In genomic region chr7:135558337-135558767, GRCh38 we compare ENCODE assay signal across 8 cellular contexts. TPM values are rescaled to one million over a fixed set of nuclear protein-coding genes. Genes with fewer than 3 reads are reported as not detected.
DNase-seq lines count a peak whose midpoint lies in the region; ATAC-seq and TF ChIP-seq lines count a peak whose summit lies in the region.

No MANE protein-coding gene starts in this region.

- DNase-seq in NB4 (ENCODE audit: low read depth) (peak; percentile 92), SKM-1 treated with dmso at 0.1 percent for 144 hours (lab: John Stamatoyannopoulos, UW; ENCODE audit: unreplicated experiment) (peak; percentile 78), left ventricle myocardium inferior (peak; percentile 34), aorta (peak in 1 of 2 donors; percentile 62)

- H3K27me3 ChIP-seq in left ventricle myocardium inferior (ENCODE audit: low read depth) (no peaks in the 10 kb centered on the region), rectal smooth muscle tissue (ENCODE audit: control insufficient read depth, insufficient read depth, low read length) (no peaks in the 10 kb centered on the region), aorta (ENCODE audit: control insufficient read depth in 1 of 2, insufficient read depth in 2 of 2, low read length in 1 of 2) (no peaks in the 10 kb centered on the region)

- peak overlapping the region; percentile 85 for H3K9ac ChIP-seq in rectal smooth muscle tissue (ENCODE audit: low read length)

- TF ChIP-seq CTCF in GM12875 (IDR thresholded peaks at IDR 0.05; ENCODE audit: borderline replicate concordance, insufficient read depth, low read depth, low read length), result peak; percentile 41; the same call in 1 of the 2 replicates
- TF ChIP-seq CTCF in NB4 (IDR thresholded peaks at IDR 0.05; ENCODE audit: low read depth, low read length), result peak; percentile 79
- TF ChIP-seq CTCF in left ventricle myocardium inferior (IDR thresholded peaks at IDR 0.05; ENCODE audit: borderline replicate concordance), result peak; percentile 65

- intact Hi-C loops in left ventricle myocardium inferior (cut with micrococcal nuclease) (loop anchor here (10.0 kb wide), 1 partner anchor 284 kb away; no protein-coding TSS in a partner anchor), aorta (cut with DNase I) (loop anchor here (1.0 to 5.0 kb wide), 3 partner anchors 46 to 277 kb away; partner anchors contain the start of gene CNOT4 (in 1 of the 2))

- H3K4me3 ChIP-seq in GM12875 (ENCODE audit: low read depth, low read length), result peak overlapping the region; percentile 90
- H3K4me3 ChIP-seq in NB4 (ENCODE audit: low read depth, low read length), result peak overlapping the region; percentile 90
- peak overlapping the region; percentile 88 for H3K4me3 ChIP-seq in left ventricle myocardium inferior
- H3K4me3 ChIP-seq in rectal smooth muscle tissue (ENCODE audit: low read length), result peak overlapping the region; percentile 97
- H3K4me3 ChIP-seq in aorta (ENCODE audit: low read length in 2 of 2), result peak overlapping the region; percentile 64 to 70

- ATAC-seq in HG02623 (IDR thresholded peaks at IDR 0.05; ENCODE audit: unreplicated experiment) (peak; percentile 54), aorta (ENCODE audit: low FRiP score) (peak; percentile 71)

- H3K4me1 ChIP-seq in left ventricle myocardium inferior, result peaks cover 32% of the 10 kb centered on the region
- H3K4me1 ChIP-seq in rectal smooth muscle tissue (ENCODE audit: control insufficient read depth, insufficient read depth, low read length), result peaks cover 4% of the 10 kb centered on the region
- H3K4me1 ChIP-seq in aorta (ENCODE audit: control insufficient read depth in 1 of 2, insufficient read depth in 2 of 2, low read length in 2 of 2), result no peaks in the 10 kb centered on the region

- WGBS in adipose tissue, 3 donors, result 0 to 1% (median 0%) methylated on average over 16 of the region's 16 CpGs
- 0% methylated on average over 16 of the region's 16 CpGs for WGBS in aorta, 2 donors

- no peak for TF ChIP-seq POLR2A in NB4 (IDR thresholded peaks at IDR 0.05; ENCODE audit: extremely low read depth, insufficient read length)

- H3K36me3 ChIP-seq in left ventricle myocardium inferior (no peaks in the 10 kb centered on the region), rectal smooth muscle tissue (ENCODE audit: control insufficient read depth, insufficient read depth, low read length) (no peaks in the 10 kb centered on the region), aorta (ENCODE audit: control insufficient read depth in 1 of 2, insufficient read depth in 2 of 2, low read length in 1 of 2) (no peaks in the 10 kb centered on the region)

- H3K27ac ChIP-seq in adipose tissue (ENCODE audit: low read depth, low read length) (peak overlapping the region; percentile 94), left ventricle myocardium inferior (replicated peaks) (peak overlapping the region; percentile 98), rectal smooth muscle tissue (ENCODE audit: low read depth, low read length) (peak overlapping the region; percentile 98), aorta (ENCODE audit: low read depth in 1 of 2, low read length in 2 of 2) (peak overlapping the region in 1 of 2 donors; percentile 98)

- H3K9me3 ChIP-seq in left ventricle myocardium inferior (replicated peaks) (no peaks in the 10 kb centered on the region), aorta (ENCODE audit: control insufficient read depth, low read length) (no peaks in the 10 kb centered on the region)

RNA-seq across cellular contexts. Expression of gene NUP205, which starts 0.6 kb away (rescaled TPM):
- polyA plus RNA-seq in adipose tissue, result 10 to 100 TPM; 10.2 to 17.0 (median 16.6) TPM
- total RNA-seq in left ventricle myocardium inferior, result 14.3 TPM
- 10 to 100 TPM; 33.9 to 40.9 TPM for total RNA-seq in aorta
- polyA plus RNA-seq in aorta, result 10 to 100 TPM in 1 of 2 donors, 1 to 10 TPM in 1; 4.9 to 26.3 TPM

RNA-seq across cellular contexts. Expression of gene CNOT4, which starts 48.5 kb away (rescaled TPM):
- polyA plus RNA-seq in adipose tissue, result 1 to 10 TPM; 3.8 to 7.6 (median 6.7) TPM
- 26.1 TPM for total RNA-seq in left ventricle myocardium inferior
- total RNA-seq in aorta, result 10 to 100 TPM; 29.0 to 35.9 TPM
- polyA plus RNA-seq in aorta, result 1 to 10 TPM; 6.8 to 8.8 TPM
